ENCODE assay signal across 13 cellular contexts in genomic region chr22:37624017-37624365, GRCh38. TPM values are rescaled to one million over a fixed set of nuclear protein-coding genes. Genes with fewer than 3 reads are reported as not detected.
DNase-seq lines count a peak whose midpoint lies in the region; ATAC-seq and TF ChIP-seq lines count a peak whose summit lies in the region.
"Had no signal": no experiment of that assay in that cellular context is flagged by ENCODE, and none has a peak within 500 bp of the region (broad histone marks: within the 10 kb centered on the region; RNA-seq: fewer than 3 reads in every experiment).

No MANE protein-coding gene starts in this region.

- TF ChIP-seq CTCF in lower lobe of right lung (IDR thresholded peaks at IDR 0.05) (no peak), tibial nerve (IDR thresholded peaks at IDR 0.05) (no peak)

- CTCF ChIA-PET in activated naive CD4-positive, alpha-beta T cell treated with anti-CD3 and anti-CD28 coated beads for 36 hours (lab: Charles Lee): interaction anchor here (0.5 to 6.4 kb wide), 5 partner anchors 8 to 40 kb away, joined by 3 to 77 read pairs (median 4); no protein-coding TSS in a partner anchor

- H3K4me3 ChIP-seq in lower lobe of right lung (no peak overlapping the region), tibial nerve (no peak overlapping the region)
- H3K4me3 ChIP-seq: A549, SJCRH30, tibial artery had no signal

- H3K27me3 ChIP-seq in lower lobe of right lung (ENCODE audit: low read depth) (no peaks in the 10 kb centered on the region), tibial nerve (no peaks in the 10 kb centered on the region)
- H3K27me3 ChIP-seq: SJCRH30, tibial artery had no signal

- H3K9me3 Mint-ChIP-seq in activated naive CD4-positive, alpha-beta T cell treated with anti-CD3 and anti-CD28 coated beads for 36 hours: no peaks in the 10 kb centered on the region
- H3K9me3 Mint-ChIP-seq in activated T-helper 17 cell treated with anti-CD3 and anti-CD28 coated beads, Interleukin-2, amount 50 U/mL, for 72 hours: no peaks in the 10 kb centered on the region
- H3K9me3 Mint-ChIP-seq: activated T-cell treated with anti-CD3 and anti-CD28 coated beads, Interleukin-2, amount 50 U/mL, for 4 hours had no signal

- TF ChIP-seq EP300 in tibial nerve (IDR thresholded peaks at IDR 0.05): no peak

- intact Hi-C loops in activated naive CD4-positive, alpha-beta T cell treated with anti-CD3 and anti-CD28 coated beads for 36 hours (cut with micrococcal nuclease): no loop called here
- intact Hi-C loops in lower lobe of right lung (cut with DNase I): no loop called here

- no peak overlapping the region for H3K4me3 Mint-ChIP-seq in activated naive CD4-positive, alpha-beta T cell treated with anti-CD3 and anti-CD28 coated beads for 36 hours
- no peak overlapping the region for H3K4me3 Mint-ChIP-seq in activated T-helper 17 cell treated with anti-CD3 and anti-CD28 coated beads, Interleukin-2, amount 50 U/mL, for 72 hours
- H3K4me3 Mint-ChIP-seq: activated T-cell treated with anti-CD3 and anti-CD28 coated beads, Interleukin-2, amount 50 U/mL, for 4 hours had no signal

- no peak for DNase-seq in activated naive CD4-positive, alpha-beta T cell treated with anti-CD3 and anti-CD28 coated beads for 36 hours
- DNase-seq in activated naive CD4-positive, alpha-beta T cell treated with Interleukin-2 at 50 U/mL for 16 hours: no peak
- DNase-seq in lower lobe of right lung (peak; percentile 75), tibial nerve (ENCODE audit: low spot score in 2 of 2) (no peak), T1000 (lab: John Stamatoyannopoulos, UW) (no peak), middle frontal gyrus (ENCODE audit: extremely low spot score, low spot score) (no peak)

- H3K4me1 ChIP-seq in lower lobe of right lung (peaks cover 41% of the 10 kb centered on the region), tibial nerve (peaks cover 0 to 39% (median 28%) of the 10 kb centered on the region in 4 donors)
- H3K4me1 ChIP-seq: A549 had no signal

- H3K27me3 Mint-ChIP-seq in activated naive CD4-positive, alpha-beta T cell treated with anti-CD3 and anti-CD28 coated beads for 36 hours (ENCODE audit: low read depth): no peaks in the 10 kb centered on the region
- H3K27me3 Mint-ChIP-seq in activated T-helper 17 cell treated with anti-CD3 and anti-CD28 coated beads, Interleukin-2, amount 50 U/mL, for 72 hours: no peaks in the 10 kb centered on the region

- H3K36me3 ChIP-seq in lower lobe of right lung (peaks cover 69% of the 10 kb centered on the region), tibial nerve (peaks cover 0 to 71% (median 0%) of the 10 kb centered on the region in 3 donors)

- WGBS in tibial nerve, 2 donors: 67 to 68% methylated on average over 6 of the region's 6 CpGs

- peak overlapping the region; percentile 84 for H3K27ac Mint-ChIP-seq in activated naive CD4-positive, alpha-beta T cell treated with anti-CD3 and anti-CD28 coated beads for 36 hours
- peak overlapping the region; percentile 93 for H3K27ac Mint-ChIP-seq in activated T-helper 17 cell treated with anti-CD3 and anti-CD28 coated beads, Interleukin-2, amount 50 U/mL, for 72 hours

- H3K9me3 ChIP-seq in lower lobe of right lung: no peaks in the 10 kb centered on the region
- H3K9me3 ChIP-seq in tibial nerve: no peaks in the 10 kb centered on the region
- H3K9me3 ChIP-seq: A549, SJCRH30, tibial artery had no signal

- no peak overlapping the region for H3K27ac ChIP-seq in lower lobe of right lung
- H3K27ac ChIP-seq in tibial nerve: peak overlapping the region in 3 of 4 donors; percentile 44 to 68 (median 61)
- H3K27ac ChIP-seq: A549, SJCRH30 had no signal

- H3K36me3 Mint-ChIP-seq in activated naive CD4-positive, alpha-beta T cell treated with anti-CD3 and anti-CD28 coated beads for 36 hours (ENCODE audit: low read depth): peaks cover 10% of the 10 kb centered on the region
- H3K36me3 Mint-ChIP-seq in activated T-helper 17 cell treated with anti-CD3 and anti-CD28 coated beads, Interleukin-2, amount 50 U/mL, for 72 hours (ENCODE audit: low read depth): peaks cover 55% of the 10 kb centered on the region

- no peak for ATAC-seq in activated T-helper 17 cell treated with anti-CD3 and anti-CD28 coated beads, Interleukin-2, amount 50 U/mL, for 72 hours (replicated peaks)
- ATAC-seq in lower lobe of right lung (peak; percentile 45 to 55), GM18870 (IDR thresholded peaks at IDR 0.05; ENCODE audit: unreplicated experiment) (no peak)

- peaks cover 40% of the 10 kb centered on the region for H3K4me1 Mint-ChIP-seq in activated naive CD4-positive, alpha-beta T cell treated with anti-CD3 and anti-CD28 coated beads for 36 hours (ENCODE audit: low read depth)
- H3K4me1 Mint-ChIP-seq in activated T-helper 17 cell treated with anti-CD3 and anti-CD28 coated beads, Interleukin-2, amount 50 U/mL, for 72 hours: peaks cover 21% of the 10 kb centered on the region

- TF ChIP-seq POLR2A in tibial nerve (IDR thresholded peaks at IDR 0.05): no peak

RNA-seq across cellular contexts. Expression of gene GGA1, which starts 15.4 kb away (rescaled TPM):
- 10 to 100 TPM; 46.1 to 49.1 TPM for total RNA-seq in activated naive CD4-positive, alpha-beta T cell treated with anti-CD3 and anti-CD28 coated beads for 36 hours
- total RNA-seq in activated T-helper 17 cell treated with anti-CD3 and anti-CD28 coated beads, Interleukin-2, amount 50 U/mL, for 72 hours: 10 to 100 TPM; 69.3 to 79.8 TPM
- total RNA-seq in lower lobe of right lung: 64.8 TPM
- 10 to 100 TPM; 66.3 to 99.0 (median 77.2) TPM for total RNA-seq in tibial nerve

RNA-seq across cellular contexts. Expression of gene SH3BP1, which starts 15.5 kb away (rescaled TPM):
- total RNA-seq in activated naive CD4-positive, alpha-beta T cell treated with anti-CD3 and anti-CD28 coated beads for 36 hours: 10 to 100 TPM; 45.9 to 51.0 TPM
- total RNA-seq in activated T-helper 17 cell treated with anti-CD3 and anti-CD28 coated beads, Interleukin-2, amount 50 U/mL, for 72 hours: 100 to 1,000 TPM; 118 to 132 TPM
- 34.8 TPM for total RNA-seq in lower lobe of right lung
- 10 to 100 TPM in 2 of 4 donors, 1 to 10 TPM in 2; 7.5 to 19.8 (median 13.9) TPM for total RNA-seq in tibial nerve

RNA-seq across cellular contexts. Expression of gene PDXP, which starts 34.5 kb away (rescaled TPM):
- 10 to 100 TPM; 17.4 to 19.2 TPM for total RNA-seq in activated naive CD4-positive, alpha-beta T cell treated with anti-CD3 and anti-CD28 coated beads for 36 hours
- 10 to 100 TPM; 38.0 to 43.2 TPM for total RNA-seq in activated T-helper 17 cell treated with anti-CD3 and anti-CD28 coated beads, Interleukin-2, amount 50 U/mL, for 72 hours
- total RNA-seq in lower lobe of right lung: 3.9 TPM
- total RNA-seq in tibial nerve: 10 to 100 TPM; 14.7 to 19.7 (median 16.2) TPM

RNA-seq across cellular contexts. Expression of gene LGALS2, which starts 44.1 kb away (rescaled TPM):
- not detected for total RNA-seq in activated naive CD4-positive, alpha-beta T cell treated with anti-CD3 and anti-CD28 coated beads for 36 hours
- not detected for total RNA-seq in activated T-helper 17 cell treated with anti-CD3 and anti-CD28 coated beads, Interleukin-2, amount 50 U/mL, for 72 hours
- total RNA-seq in lower lobe of right lung (1.9 TPM), tibial nerve (not detected)
- total RNA-seq: activated T-cell treated with anti-CD3 and anti-CD28 coated beads, Interleukin-2, amount 50 U/mL, for 4 hours; epithelial cell of proximal tubule; SJCRH30 had no signal

RNA-seq across cellular contexts. Expression of gene LGALS1, which starts 51.4 kb away (rescaled TPM):
- total RNA-seq in activated naive CD4-positive, alpha-beta T cell treated with anti-CD3 and anti-CD28 coated beads for 36 hours: 10 to 100 TPM; 62.7 to 70.2 TPM
- 1,000 to 10,000 TPM; 1,410 to 2,076 TPM for total RNA-seq in activated T-helper 17 cell treated with anti-CD3 and anti-CD28 coated beads, Interleukin-2, amount 50 U/mL, for 72 hours
- 425 TPM for total RNA-seq in lower lobe of right lung
- 1,000 to 10,000 TPM; 1,362 to 3,592 (median 2,463) TPM for total RNA-seq in tibial nerve

Comparison
In these comparisons a context has a peak if more than half of its experiments do, and no peak if none do; other contexts are left out.
1. ATAC-seq: peak in lower lobe of right lung (2 of 2); none in activated T-helper 17 cell treated with anti-CD3 and anti-CD28 coated beads, Interleukin-2, amount 50 U/mL, for 72 hours (single experiment) and GM18870 (single experiment).